In genomic region chr6:139037490-139037889, GRCh38 we compare ENCODE assay signal across 10 cellular contexts. TPM values are rescaled to one million over a fixed set of nuclear protein-coding genes. Genes with fewer than 3 reads are reported as not detected.
DNase-seq lines count a peak whose midpoint lies in the region; ATAC-seq and TF ChIP-seq lines count a peak whose summit lies in the region.
"Had no signal": no experiment of that assay in that cellular context is flagged by ENCODE, and none has a peak within 500 bp of the region (broad histone marks: within the 10 kb centered on the region; RNA-seq: fewer than 3 reads in every experiment).

No MANE protein-coding gene starts in this region.

- no peaks in the 10 kb centered on the region for H3K27me3 ChIP-seq in CD8-positive, alpha-beta T cell (ENCODE audit: insufficient read depth, low read length)
- H3K27me3 ChIP-seq in naive thymus-derived CD4-positive, alpha-beta T cell (ENCODE audit: control insufficient read depth in 2 of 2, insufficient read depth in 2 of 2, low read length in 2 of 2) = no peaks in the 10 kb centered on the region
- H3K27me3 ChIP-seq: gastroesophageal sphincter had no signal

- CTCF ChIA-PET in CD8-positive, alpha-beta T cell (lab: Charles Lee) = interaction anchor here (1.3 kb wide), 1 partner anchor 83 kb away, joined by 3 read pairs; no protein-coding TSS in a partner anchor
- CTCF ChIA-PET in naive thymus-derived CD4-positive, alpha-beta T cell (lab: Charles Lee) = no interaction called here

- no peaks in the 10 kb centered on the region for H3K9me3 Mint-ChIP-seq in CD8-positive, alpha-beta T cell
- H3K9me3 Mint-ChIP-seq in chondrocyte (ENCODE audit: low read depth) = peaks cover 3% of the 10 kb centered on the region
- peaks cover 0 to 2% (median 0%) of the 10 kb centered on the region in 11 donors for H3K9me3 Mint-ChIP-seq in naive thymus-derived CD4-positive, alpha-beta T cell
- H3K9me3 Mint-ChIP-seq: naive B cell; stimulated activated naive CD8-positive, alpha-beta T cell treated with anti-CD3 and anti-CD28 coated beads, Interleukin-15, amount 100 ng/mL, for 72 hours had no signal

- H3K27me3 Mint-ChIP-seq in CD8-positive, alpha-beta T cell (ENCODE audit: low read depth) = no peaks in the 10 kb centered on the region
- H3K27me3 Mint-ChIP-seq in chondrocyte (ENCODE audit: low read depth) = no peaks in the 10 kb centered on the region
- H3K27me3 Mint-ChIP-seq in naive thymus-derived CD4-positive, alpha-beta T cell = no peaks in the 10 kb centered on the region
- H3K27me3 Mint-ChIP-seq: naive B cell; stimulated activated naive CD8-positive, alpha-beta T cell treated with anti-CD3 and anti-CD28 coated beads, Interleukin-15, amount 100 ng/mL, for 72 hours had no signal

- no peaks in the 10 kb centered on the region for H3K9me3 ChIP-seq in CD8-positive, alpha-beta T cell (ENCODE audit: low read length)
- H3K9me3 ChIP-seq in naive thymus-derived CD4-positive, alpha-beta T cell (ENCODE audit: control insufficient read depth in 2 of 3, low read length in 3 of 3) = no peaks in the 10 kb centered on the region
- H3K9me3 ChIP-seq: gastroesophageal sphincter had no signal

- H3K36me3 Mint-ChIP-seq in CD8-positive, alpha-beta T cell = peaks cover 85% of the 10 kb centered on the region
- peaks cover 29% of the 10 kb centered on the region for H3K36me3 Mint-ChIP-seq in chondrocyte (ENCODE audit: low read depth)
- peaks cover 12 to 61% (median 47%) of the 10 kb centered on the region in 5 donors for H3K36me3 Mint-ChIP-seq in naive thymus-derived CD4-positive, alpha-beta T cell

- POLR2A ChIA-PET in CD8-positive, alpha-beta T cell (lab: Charles Lee) = interaction anchor here (0.6 kb wide), 1 partner anchor 9 kb away, joined by 3 read pairs; no protein-coding TSS in a partner anchor
- POLR2A ChIA-PET in naive thymus-derived CD4-positive, alpha-beta T cell (lab: Charles Lee) = interaction anchor here (0.6 to 1.0 kb wide), 4 partner anchors 22 to 153 kb away, joined by 3 read pairs; no protein-coding TSS in a partner anchor

- intact Hi-C loops in CD8-positive, alpha-beta T cell (cut with DNase I, micrococcal nuclease) = no loop called here
- intact Hi-C loops in naive thymus-derived CD4-positive, alpha-beta T cell (cut with micrococcal nuclease) = no loop called here

- H3K27ac Mint-ChIP-seq in CD8-positive, alpha-beta T cell = peak overlapping the region; percentile 63
- peak overlapping the region; percentile 28 for H3K27ac Mint-ChIP-seq in chondrocyte (ENCODE audit: unreplicated experiment)
- H3K27ac Mint-ChIP-seq in naive thymus-derived CD4-positive, alpha-beta T cell = peak overlapping the region in 5 of 9 donors; percentile 29 to 71 (median 45)
- H3K27ac Mint-ChIP-seq: stimulated activated naive CD8-positive, alpha-beta T cell treated with anti-CD3 and anti-CD28 coated beads, Interleukin-15, amount 100 ng/mL, for 72 hours had no signal

- TF ChIP-seq CTCF in CD8-positive, alpha-beta T cell (IDR thresholded peaks at IDR 0.05) = no peak
- TF ChIP-seq CTCF in HFF-Myc (IDR thresholded peaks at IDR 0.05; ENCODE audit: low read depth, low read length, missing control alignments) = no peak
- TF ChIP-seq CTCF in chondrocyte (IDR thresholded peaks at IDR 0.05) = no peak

- H3K4me3 ChIP-seq in CD8-positive, alpha-beta T cell (ENCODE audit: low read depth, low read length) = no peak overlapping the region
- H3K4me3 ChIP-seq in HFF-Myc (replicated peaks; ENCODE audit: low read depth, low read length) = no peak overlapping the region
- no peak overlapping the region for H3K4me3 ChIP-seq in naive thymus-derived CD4-positive, alpha-beta T cell (ENCODE audit: low read length)
- H3K4me3 ChIP-seq: gastroesophageal sphincter had no signal

- DNase-seq in CD8-positive, alpha-beta T cell = no peak
- DNase-seq in HFF-Myc (ENCODE audit: extremely low read depth, low read depth) (peak; percentile 27), chondrocyte (ENCODE audit: low spot score) (no peak), DMS 273 treated with DMSO at 0.1 percent for 48 hours (lab: John Stamatoyannopoulos, UW) (no peak), islet precursor cell (no peak)
- no peak for DNase-seq in naive thymus-derived CD4-positive, alpha-beta T cell
- DNase-seq in stimulated activated CD4-positive, alpha-beta T cell treated with anti-CD3 and anti-CD28 coated beads, Interleukin-4, amount 100 ng/mL, for 24 hours = no peak
- DNase-seq: naive B cell; stimulated activated naive CD8-positive, alpha-beta T cell treated with anti-CD3 and anti-CD28 coated beads, Interleukin-15, amount 100 ng/mL, for 72 hours had no signal

- H3K4me3 Mint-ChIP-seq in CD8-positive, alpha-beta T cell = no peak overlapping the region
- H3K4me3 Mint-ChIP-seq in chondrocyte (ENCODE audit: unreplicated experiment) = no peak overlapping the region
- no peak overlapping the region for H3K4me3 Mint-ChIP-seq in naive thymus-derived CD4-positive, alpha-beta T cell
- H3K4me3 Mint-ChIP-seq: naive B cell; stimulated activated naive CD8-positive, alpha-beta T cell treated with anti-CD3 and anti-CD28 coated beads, Interleukin-15, amount 100 ng/mL, for 72 hours had no signal

- no peak for ATAC-seq in CD8-positive, alpha-beta T cell
- no peak for ATAC-seq in naive thymus-derived CD4-positive, alpha-beta T cell
- ATAC-seq: gastroesophageal sphincter; stimulated activated naive CD8-positive, alpha-beta T cell treated with anti-CD3 and anti-CD28 coated beads, Interleukin-15, amount 100 ng/mL, for 72 hours had no signal

- H3K4me1 Mint-ChIP-seq in CD8-positive, alpha-beta T cell (ENCODE audit: low read depth) = peaks cover 39% of the 10 kb centered on the region
- H3K4me1 Mint-ChIP-seq in chondrocyte (ENCODE audit: low read depth) = peaks cover 12% of the 10 kb centered on the region
- peaks cover 18 to 51% (median 36%) of the 10 kb centered on the region in 7 donors for H3K4me1 Mint-ChIP-seq in naive thymus-derived CD4-positive, alpha-beta T cell

- H3K36me3 ChIP-seq in CD8-positive, alpha-beta T cell (ENCODE audit: insufficient read depth, low read length) = peaks cover 16% of the 10 kb centered on the region
- peaks cover 3 to 61% (median 4%) of the 10 kb centered on the region in 3 experiments for H3K36me3 ChIP-seq in naive thymus-derived CD4-positive, alpha-beta T cell (ENCODE audit: control insufficient read depth in 2 of 3, insufficient read depth in 3 of 3, low read length in 3 of 3)

- no peak overlapping the region for H3K27ac ChIP-seq in CD8-positive, alpha-beta T cell (ENCODE audit: low read depth, low read length)
- no peak overlapping the region for H3K27ac ChIP-seq in naive thymus-derived CD4-positive, alpha-beta T cell (ENCODE audit: low read depth, low read length)
- H3K27ac ChIP-seq: gastroesophageal sphincter had no signal

- H3K4me1 ChIP-seq in CD8-positive, alpha-beta T cell (ENCODE audit: insufficient read depth, low read length) = no peaks in the 10 kb centered on the region
- H3K4me1 ChIP-seq in naive thymus-derived CD4-positive, alpha-beta T cell (ENCODE audit: control insufficient read depth in 2 of 2, insufficient read depth in 2 of 2, low read length in 2 of 2) = no peaks in the 10 kb centered on the region
- H3K4me1 ChIP-seq: gastroesophageal sphincter had no signal

RNA-seq across cellular contexts. Expression of gene ABRACL, which starts 8.9 kb away (rescaled TPM):
- 10 to 100 TPM; 30.4 to 30.5 TPM for total RNA-seq in CD8-positive, alpha-beta T cell
- 10.4 to 20.2 TPM (median 17.2 TPM) in 3 replicates for total RNA-seq in chondrocyte
- 100 to 1,000 TPM in 3 of 5 experiments, 10 to 100 TPM in 2; 39.5 to 137 (median 107) TPM for total RNA-seq in naive thymus-derived CD4-positive, alpha-beta T cell
- 100 to 1,000 TPM; 183 to 216 TPM for polyA plus RNA-seq in naive thymus-derived CD4-positive, alpha-beta T cell

RNA-seq across cellular contexts. Expression of gene REPS1, which starts 49.4 kb away (rescaled TPM):
- 10 to 100 TPM; 50.4 to 60.3 TPM for total RNA-seq in CD8-positive, alpha-beta T cell
- total RNA-seq in chondrocyte = 24.5 to 26.5 TPM (median 25.8 TPM) in 3 replicates
- total RNA-seq in naive thymus-derived CD4-positive, alpha-beta T cell = 10 to 100 TPM; 55.9 to 74.6 (median 69.7) TPM
- polyA plus RNA-seq in naive thymus-derived CD4-positive, alpha-beta T cell = 10 to 100 TPM; 24.7 to 48.2 TPM
